ENCODE assay signal across 27 cellular contexts in the genomic region with DNA sequence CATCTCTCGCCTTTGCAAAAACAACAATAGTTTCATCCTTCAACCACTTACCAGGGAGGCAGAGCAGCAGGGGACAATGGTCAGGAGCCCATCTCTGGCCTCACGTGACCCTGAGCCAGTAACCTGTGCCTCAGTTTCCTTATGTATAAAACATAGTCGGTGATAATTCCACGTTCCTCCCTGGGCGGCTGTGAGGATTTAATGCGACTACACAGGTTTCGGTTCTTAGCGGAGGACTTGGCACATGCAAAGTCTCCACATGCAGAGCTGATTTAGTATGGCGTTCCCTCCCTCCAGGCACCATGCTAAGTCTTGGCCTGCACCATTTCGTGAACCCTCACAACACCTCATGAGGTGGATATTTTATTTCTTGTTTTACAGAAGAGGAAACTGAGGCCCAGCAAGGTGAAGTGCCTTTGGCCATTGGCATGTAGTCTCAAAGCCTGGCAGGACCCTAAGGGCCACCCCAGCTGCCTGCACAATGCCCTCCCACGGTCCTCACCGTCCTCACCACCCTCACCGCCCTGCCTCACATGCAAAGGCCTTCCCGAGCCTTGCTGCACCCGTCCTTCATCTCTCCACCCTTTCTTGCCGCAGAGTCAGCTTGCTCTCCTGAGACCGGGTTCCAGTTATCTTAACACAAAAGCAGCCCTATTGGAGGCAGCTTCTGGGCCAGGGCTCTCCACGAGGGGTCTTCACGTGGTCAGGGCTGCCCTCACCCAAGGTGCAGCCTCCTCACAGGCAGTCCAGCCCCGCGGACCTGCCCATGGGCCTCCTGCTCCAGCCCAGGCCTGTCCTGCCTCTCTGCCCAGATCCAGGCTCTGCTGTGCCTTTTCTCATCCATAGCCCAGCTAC. TPM values are rescaled to one million over a fixed set of nuclear protein-coding genes. Genes with fewer than 3 reads are reported as not detected.
DNase-seq lines count a peak whose midpoint lies in the region; ATAC-seq, FAIRE-seq and TF ChIP-seq lines count a peak whose summit lies in the region.
"Had no signal": no experiment of that assay in that cellular context is flagged by ENCODE, and none has a peak within 500 bp of the region (broad histone marks: within the 10 kb centered on the region; RNA-seq: fewer than 3 reads in every experiment).

No MANE protein-coding gene starts in this region.

- no peak overlapping the region for H3K27ac Mint-ChIP-seq in activated CD8-positive, alpha-beta memory T cell treated with anti-CD3 and anti-CD28 coated beads, Interleukin-2, amount 10 ng/mL, durations not matched to agents 7 days and 5 days
- H3K27ac Mint-ChIP-seq in neural crest cell (ENCODE audit: unreplicated experiment) (peak overlapping the region; percentile 60), Caco-2 (ENCODE audit: unreplicated experiment) (no peak overlapping the region)

- no TSS peak for BruUV-seq in Caco-2 (replicated peaks; lab: Mats Ljungman, UMichigan)

- H3K36me3 ChIP-seq in Caco-2 (ENCODE audit: control insufficient read depth, insufficient read depth, low read length) = no peaks in the 10 kb centered on the region
- H3K36me3 ChIP-seq: SJSA1 had no signal

- no peak for FAIRE-seq in GM12891 (lab: Jason Lieb, UNC)
- FAIRE-seq: D721Med had no signal

- H3K36me3 Mint-ChIP-seq in activated CD8-positive, alpha-beta memory T cell treated with anti-CD3 and anti-CD28 coated beads, Interleukin-2, amount 10 ng/mL, durations not matched to agents 7 days and 5 days = no peaks in the 10 kb centered on the region
- no peaks in the 10 kb centered on the region for H3K36me3 Mint-ChIP-seq in neural crest cell (ENCODE audit: low read depth)
- no peaks in the 10 kb centered on the region for H3K36me3 Mint-ChIP-seq in Caco-2 (ENCODE audit: insufficient read depth, unreplicated experiment)
- H3K36me3 Mint-ChIP-seq: IgD-negative memory B cell had no signal

- H3K27me3 ChIP-seq in Caco-2 (replicated peaks; ENCODE audit: control insufficient read depth, insufficient read depth, low read length) = no peaks in the 10 kb centered on the region
- H3K27me3 ChIP-seq: SJSA1 had no signal

- H3K9me3 ChIP-seq in Caco-2 = no peaks in the 10 kb centered on the region
- H3K9me3 ChIP-seq: SJSA1 had no signal

- H3K4me3 ChIP-seq in Caco-2 (ENCODE audit: low read depth, low read length) = no peak overlapping the region
- H3K4me3 ChIP-seq: PC-9, SJSA1 had no signal

- peaks cover 17% of the 10 kb centered on the region for H3K27me3 Mint-ChIP-seq in activated CD8-positive, alpha-beta memory T cell treated with anti-CD3 and anti-CD28 coated beads, Interleukin-2, amount 10 ng/mL, durations not matched to agents 7 days and 5 days
- H3K27me3 Mint-ChIP-seq in neural crest cell (ENCODE audit: low read depth) (no peaks in the 10 kb centered on the region), Caco-2 (ENCODE audit: insufficient read depth, unreplicated experiment) (no peaks in the 10 kb centered on the region)

- TF ChIP-seq CTCF in neural crest cell (conservative IDR thresholded peaks at IDR 0.05) = no peak
- no peak for TF ChIP-seq CTCF in Caco-2 (IDR thresholded peaks at IDR 0.05; ENCODE audit: insufficient read depth in 1 of 2, low read depth in 1 of 2, low read length in 1 of 2, severe bottlenecking in 1 of 2, unreplicated experiment in 1 of 2)

- no peak overlapping the region for H3K4me3 Mint-ChIP-seq in activated CD8-positive, alpha-beta memory T cell treated with anti-CD3 and anti-CD28 coated beads, Interleukin-2, amount 10 ng/mL, durations not matched to agents 7 days and 5 days
- H3K4me3 Mint-ChIP-seq in neural crest cell (no peak overlapping the region), Caco-2 (ENCODE audit: unreplicated experiment) (no peak overlapping the region)
- H3K4me3 Mint-ChIP-seq: IgD-negative memory B cell had no signal

- ATAC-seq in activated CD8-positive, alpha-beta memory T cell treated with anti-CD3 and anti-CD28 coated beads, Interleukin-2, amount 10 ng/mL, durations not matched to agents 7 days and 5 days = no peak
- ATAC-seq in HG02759 (IDR thresholded peaks at IDR 0.05; ENCODE audit: unreplicated experiment) = no peak

- intact Hi-C loops in Caco-2 (cut with micrococcal nuclease; ENCODE audit: unreplicated experiment) = no loop called here

- H3K4me1 ChIP-seq in Caco-2 = no peaks in the 10 kb centered on the region

- H3K4me1 Mint-ChIP-seq in activated CD8-positive, alpha-beta memory T cell treated with anti-CD3 and anti-CD28 coated beads, Interleukin-2, amount 10 ng/mL, durations not matched to agents 7 days and 5 days = no peaks in the 10 kb centered on the region
- H3K4me1 Mint-ChIP-seq in neural crest cell = no peaks in the 10 kb centered on the region
- H3K4me1 Mint-ChIP-seq in Caco-2 (ENCODE audit: low read depth, unreplicated experiment) = no peaks in the 10 kb centered on the region
- H3K4me1 Mint-ChIP-seq: IgD-negative memory B cell had no signal

- no peak for TF ChIP-seq POLR2A in GM12891 (IDR thresholded peaks at IDR 0.05; ENCODE audit: low read depth, low read length)

- POLR2A ChIA-PET in Caco-2 (lab: Charles Lee) = no interaction called here

- no peaks in the 10 kb centered on the region for H3K9me3 Mint-ChIP-seq in activated CD8-positive, alpha-beta memory T cell treated with anti-CD3 and anti-CD28 coated beads, Interleukin-2, amount 10 ng/mL, durations not matched to agents 7 days and 5 days (ENCODE audit: low read depth)
- H3K9me3 Mint-ChIP-seq in neural crest cell (no peaks in the 10 kb centered on the region), Caco-2 (ENCODE audit: unreplicated experiment) (no peaks in the 10 kb centered on the region)

- peak; percentile 26 for DNase-seq in activated CD8-positive, alpha-beta memory T cell treated with anti-CD3 and anti-CD28 coated beads, Interleukin-2, amount 50 U/mL, for 48 hours
- DNase-seq in activated CD8-positive, alpha-beta memory T cell treated with anti-CD3 and anti-CD28 coated beads, Interleukin-2, amount 10 ng/mL, durations not matched to agents 7 days and 5 days = no peak
- peak; percentile 52 for DNase-seq in islet precursor cell
- DNase-seq in neural crest cell (ENCODE audit: low read depth, low spot score) = no peak
- no peak for DNase-seq in GM12891 (ENCODE audit: insufficient read length, low spot score)
- DNase-seq in Caco-2 = no peak
- DNase-seq in NCI-H82 (lab: John Stamatoyannopoulos, UW) = no peak
- DNase-seq: 8988T; ACHN; DMS53; GOT3; HCEC 1CT; NCI-H1092; NCI-H1436; NCI-H187 treated with DMSO at 0.1 percent for 48 hours; NCI-H2107; NCI-H446; NCI-H524 treated with DMSO at 0.1 percent for 48 hours; NCI-H774; NK-92 treated with Interleukin-12 subunit alpha and Interleukin-12 subunit beta, amount 100 ng/mL, for 24 hours; Right ventricle myocardium superior; RPMI8226 had no signal

- CTCF ChIA-PET in activated CD8-positive, alpha-beta memory T cell treated with anti-CD3 and anti-CD28 coated beads, Interleukin-2, amount 10 ng/mL, durations not matched to agents 7 days and 5 days (lab: Charles Lee) = no interaction called here
- CTCF ChIA-PET in Caco-2 (lab: Charles Lee) = no interaction called here

TF ChIP-seq in GM12891, 5 proteins besides CTCF, POLR2A, EP300 and RAD21:
- TF ChIP-seq POU2F2 (IDR thresholded peaks at IDR 0.05; ENCODE audit: low read depth, low read length) (no peak), SPI1 (IDR thresholded peaks at IDR 0.05; ENCODE audit: low read depth, low read length) (no peak), TAF1 (IDR thresholded peaks at IDR 0.05; ENCODE audit: low read depth, low read length) (no peak), PAX5 (IDR thresholded peaks at IDR 0.05; ENCODE audit: insufficient read depth, low read length, severe bottlenecking) (no peak), POLR2AphosphoS5 (IDR thresholded peaks at IDR 0.05; ENCODE audit: low read depth, low read length) (no peak)
TF ChIP-seq in GM12891: peak in this region for 0.

RNA-seq across cellular contexts. Expression of a gene that starts 48.9 kb away (rescaled TPM):
- total RNA-seq in activated CD8-positive, alpha-beta memory T cell treated with anti-CD3 and anti-CD28 coated beads, Interleukin-2, amount 10 ng/mL, durations not matched to agents 7 days and 5 days = 10 to 100 TPM; 33.0 to 33.8 TPM
- 26.3 and 26.5 TPM in 2 replicates for total RNA-seq in neural crest cell
- polyA plus RNA-seq in GM12891 (2012; ENCODE audit: low read depth, missing spikeins) = 62.6 TPM
- 31.5 and 32.3 TPM in 2 replicates for total RNA-seq in Caco-2 (2022)

Comparison
In these comparisons a context has a peak if more than half of its experiments do, and no peak if none do; other contexts are left out.
1. DNase-seq: peak in activated CD8-positive, alpha-beta memory T cell treated with anti-CD3 and anti-CD28 coated beads, Interleukin-2, amount 50 U/mL, for 48 hours (single experiment) and islet precursor cell (single experiment); none in activated CD8-positive, alpha-beta memory T cell treated with anti-CD3 and anti-CD28 coated beads, Interleukin-2, amount 10 ng/mL, durations not matched to agents 7 days and 5 days (single experiment), neural crest cell (single experiment), GM12891 (single experiment), Caco-2 (0 of 2) and NCI-H82 (single experiment).